13 cellular contexts compared by ENCODE assay signal in the genomic region with DNA sequence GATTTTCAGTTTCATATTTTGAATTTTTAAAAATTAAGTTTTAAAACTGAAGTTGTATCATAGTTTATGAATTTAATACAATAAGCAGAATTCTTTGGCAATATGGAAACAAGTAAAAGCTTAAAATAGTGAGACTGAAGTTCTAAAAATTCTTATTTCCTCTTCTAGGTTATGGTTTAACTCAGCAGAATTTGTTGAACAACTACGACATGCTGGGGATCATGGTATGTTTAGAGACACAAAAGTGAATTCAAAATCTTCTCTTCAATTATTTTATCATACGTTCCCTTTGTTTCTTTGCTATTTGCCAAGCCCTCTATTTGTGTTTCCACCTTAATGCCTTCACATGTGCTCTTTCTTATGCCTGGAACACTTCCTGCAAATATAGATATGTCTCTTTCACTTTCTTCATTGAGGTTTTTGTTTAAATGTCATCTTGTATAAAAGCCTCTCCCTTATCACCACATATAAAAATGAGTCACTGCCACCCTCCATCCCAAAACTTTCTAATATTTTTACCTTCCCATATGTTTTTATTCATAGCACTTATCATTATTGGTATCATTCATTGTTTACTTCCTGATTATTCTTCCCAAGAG. TPM values are rescaled to one million over a fixed set of nuclear protein-coding genes. Genes with fewer than 3 reads are reported as not detected.
DNase-seq lines count a peak whose midpoint lies in the region; ATAC-seq, FAIRE-seq and TF ChIP-seq lines count a peak whose summit lies in the region.
"Had no signal": no experiment of that assay in that cellular context is flagged by ENCODE, and none has a peak within 500 bp of the region (broad histone marks: within the 10 kb centered on the region; RNA-seq: fewer than 3 reads in every experiment).

No MANE protein-coding gene starts in this region.

- H4K20me1 ChIP-seq in GM23248 (ENCODE audit: insufficient read depth), result no peaks in the 10 kb centered on the region

- peaks cover 22% of the 10 kb centered on the region for H3K4me1 Mint-ChIP-seq in mesothelial cell of epicardium

- no peaks in the 10 kb centered on the region for H3K27me3 ChIP-seq in GM23248 (replicated peaks; ENCODE audit: insufficient read depth)
- no peaks in the 10 kb centered on the region for H3K27me3 ChIP-seq in upper lobe of left lung
- H3K27me3 ChIP-seq: Peyer's patch had no signal

- H3K4me1 ChIP-seq in GM23248 (ENCODE audit: insufficient read depth) (peaks cover 20% of the 10 kb centered on the region), upper lobe of left lung (no peaks in the 10 kb centered on the region)

- no peak for TF ChIP-seq EP300 in upper lobe of left lung (IDR thresholded peaks at IDR 0.05)

- H3K9me3 Mint-ChIP-seq in mesothelial cell of epicardium, result peaks cover 5% of the 10 kb centered on the region
- H3K9me3 Mint-ChIP-seq: CD4-positive, alpha-beta T cell had no signal

- ATAC-seq in upper lobe of left lung (ENCODE audit: low FRiP score in 2 of 2), result no peak
- ATAC-seq: sciatic nerve had no signal

- H3K79me2 ChIP-seq in GM23248 (ENCODE audit: insufficient read depth), result no peaks in the 10 kb centered on the region

- H3K27ac ChIP-seq in GM23248 (no peak overlapping the region), upper lobe of left lung (no peak overlapping the region)
- H3K27ac ChIP-seq: Peyer's patch had no signal

- H3K36me3 ChIP-seq in GM23248 (ENCODE audit: low read depth) (no peaks in the 10 kb centered on the region), upper lobe of left lung (no peaks in the 10 kb centered on the region)
- H3K36me3 ChIP-seq: Peyer's patch had no signal

- DNase-seq in GM18507 (ENCODE audit: extremely low spot score, insufficient read length, low read depth) (no peak), GM23248 (no peak), MV-4-11 (lab: John Stamatoyannopoulos, UW) (peak; percentile 71), mesothelial cell of epicardium (ENCODE audit: low spot score in 2 of 2, unreplicated experiment in 2 of 2) (no peak), kidney tubule cell (ENCODE audit: low spot score) (no peak), HPDE6-E6E7 (ENCODE audit: extremely low spot score) (no peak), upper lobe of left lung (no peak), T1000 (lab: John Stamatoyannopoulos, UW) (no peak)
- DNase-seq: activated B cell treated with CpG ODN at 0.5 μM for 24 hours; CD4-positive, alpha-beta T cell; NCI-H1048; Peyer's patch had no signal

- H3K36me3 Mint-ChIP-seq in mesothelial cell of epicardium, result no peaks in the 10 kb centered on the region

- peak overlapping the region; percentile 34; the same call in 1 of the 2 replicates for H2AFZ ChIP-seq in GM23248

- no peaks in the 10 kb centered on the region; the same call in 1 of the 2 replicates for H3K9me2 ChIP-seq in GM23248 (ENCODE audit: insufficient read depth)

- H3K9me3 ChIP-seq in GM23248 (ENCODE audit: low read depth), result no peaks in the 10 kb centered on the region
- H3K9me3 ChIP-seq in upper lobe of left lung, result no peaks in the 10 kb centered on the region
- H3K9me3 ChIP-seq: Peyer's patch had no signal

- H3K9ac ChIP-seq in GM23248, result no peak overlapping the region

- H3K4me3 ChIP-seq in GM23248 (no peak overlapping the region), upper lobe of left lung (no peak overlapping the region)
- H3K4me3 ChIP-seq: Peyer's patch had no signal

- H3F3A ChIP-seq in GM23248 (ENCODE audit: insufficient read depth), result no peaks in the 10 kb centered on the region

- FAIRE-seq in GM18507 (lab: Jason Lieb, UNC), result peak; percentile 78

- H3K27me3 Mint-ChIP-seq in mesothelial cell of epicardium (ENCODE audit: low read depth), result no peaks in the 10 kb centered on the region
- H3K27me3 Mint-ChIP-seq: activated B cell treated with CpG ODN at 0.5 μM for 24 hours had no signal

- H3K27ac Mint-ChIP-seq in mesothelial cell of epicardium, result peak overlapping the region; percentile 70
- H3K27ac Mint-ChIP-seq: activated B cell treated with CpG ODN at 0.5 μM for 24 hours; CD4-positive, alpha-beta T cell had no signal

- WGBS in GM23248 (ENCODE audit: low coverage in 1 of 2, low lambda C conversion rate in 2 of 2, missing lambda C conversion rate in 2 of 2), 2 experiments, result 80 to 81% methylated on average over 2 of the region's 2 CpGs
- WGBS in upper lobe of left lung, 2 donors, result 69 to 70% methylated on average over 2 of the region's 2 CpGs

- TF ChIP-seq POLR2A in upper lobe of left lung (IDR thresholded peaks at IDR 0.05), result no peak

- peak overlapping the region; percentile 49 for H3K4me2 ChIP-seq in GM23248 (ENCODE audit: unreplicated experiment)

- in situ Hi-C loops in GM23248 (cut with MboI), result no loop called here

- H3K4me3 Mint-ChIP-seq in mesothelial cell of epicardium, result no peak overlapping the region
- H3K4me3 Mint-ChIP-seq: activated B cell treated with CpG ODN at 0.5 μM for 24 hours; CD4-positive, alpha-beta T cell had no signal

- TF ChIP-seq CTCF in mesothelial cell of epicardium (IDR thresholded peaks at IDR 0.05; ENCODE audit: unreplicated experiment) (no peak), upper lobe of left lung (IDR thresholded peaks at IDR 0.05) (no peak)

RNA-seq across cellular contexts. Expression of gene SUCNR1, which starts 6.3 kb away (rescaled TPM):
- total RNA-seq in GM23248 (2014; rRNA removed; shearing (Covaris generic)), result under 0.01 TPM in 1 of 2 replicates, not detected in the other
- not detected in 2 replicates for polyA plus RNA-seq in GM23248 (2016; fragmentation: Nextera tagmentation; extraction: Ambion mirVana)
- 0.13 to 0.18 TPM (median 0.13 TPM) in 3 replicates for total RNA-seq in mesothelial cell of epicardium
- total RNA-seq in upper lobe of left lung, result 1 to 10 TPM in 4 of 6 donors, under 1 TPM in 1, not detected in 1; 0.22 to 3.3 (median 2.9) TPM
- total RNA-seq: activated B cell treated with CpG ODN at 0.5 μM for 24 hours; CD4-positive, alpha-beta T cell had no signal
